ENCODE assay signal across 12 cellular contexts in genomic region chr7:21412291-21412896, GRCh38. TPM values are rescaled to one million over a fixed set of nuclear protein-coding genes. Genes with fewer than 3 reads are reported as not detected.
A peak's percentile ranks its signal among the peaks of the same experiment; 100 is the strongest.
DNase-seq lines count a peak whose midpoint lies in the region; ATAC-seq and TF ChIP-seq lines count a peak whose summit lies in the region.
"Had no signal": no experiment of that assay in that cellular context is flagged by ENCODE, and none has a peak within 500 bp of the region (broad histone marks: within the 10 kb centered on the region; RNA-seq: fewer than 3 reads in every experiment).

No MANE protein-coding gene starts in this region.

- H3K4me1 ChIP-seq in endodermal cell (ENCODE audit: control insufficient read depth, insufficient read depth, low read length) (peaks cover 7% of the 10 kb centered on the region), ascending aorta (no peaks in the 10 kb centered on the region), Karpas-422 (ENCODE audit: low read length) (peaks cover 5% of the 10 kb centered on the region)

- H3K9me3 Mint-ChIP-seq in endodermal cell: no peaks in the 10 kb centered on the region

- no peaks in the 10 kb centered on the region for H4K20me1 ChIP-seq in Karpas-422 (ENCODE audit: insufficient read depth, low read depth, low read length)

- no peaks in the 10 kb centered on the region for H3K36me3 Mint-ChIP-seq in endodermal cell (ENCODE audit: low read depth)

- intact Hi-C loops in ascending aorta (cut with DNase I): no loop called here

- no peak overlapping the region for H3K4me2 ChIP-seq in Karpas-422 (ENCODE audit: low read depth, low read length, poor library complexity, severe bottlenecking)

- H3K36me3 ChIP-seq in endodermal cell (ENCODE audit: control insufficient read depth, insufficient read depth, low read length) (no peaks in the 10 kb centered on the region), ascending aorta (no peaks in the 10 kb centered on the region), Karpas-422 (ENCODE audit: insufficient read depth, low read length) (no peaks in the 10 kb centered on the region)
- H3K36me3 ChIP-seq: thoracic aorta had no signal

- WGBS in endodermal cell (ENCODE audit: insufficient coverage in 1 of 2, insufficient read length in 1 of 2), 2 experiments: 73 to 100% methylated on average over 1 of the region's 1 CpG

- H3K9me3 ChIP-seq in endodermal cell (ENCODE audit: control insufficient read depth, low read length) (no peaks in the 10 kb centered on the region), ascending aorta (no peaks in the 10 kb centered on the region), Karpas-422 (ENCODE audit: low read length) (no peaks in the 10 kb centered on the region)
- H3K9me3 ChIP-seq: thoracic aorta had no signal

- peak overlapping the region; percentile 17 for H3K27ac Mint-ChIP-seq in endodermal cell

- no peaks in the 10 kb centered on the region for H3K9me2 ChIP-seq in Karpas-422 (replicated peaks; ENCODE audit: insufficient read depth, low read length)

- H3K79me2 ChIP-seq in Karpas-422 (ENCODE audit: low read length): no peaks in the 10 kb centered on the region

- ATAC-seq in GM19372 (IDR thresholded peaks at IDR 0.05; ENCODE audit: low read depth, unreplicated experiment) (peak; percentile 78), HG03066 (IDR thresholded peaks at IDR 0.05; ENCODE audit: low read depth, unreplicated experiment) (peak; percentile 75)

- H3K9ac ChIP-seq in endodermal cell (ENCODE audit: extremely low read depth, low read length, poor library complexity, severe bottlenecking) (no peak overlapping the region), Karpas-422 (ENCODE audit: low read length) (no peak overlapping the region)

- TF ChIP-seq CTCF in GM10266 (IDR thresholded peaks at IDR 0.05; ENCODE audit: control insufficient read depth, insufficient read depth, low read depth, missing control alignments) (peak; percentile 3), endodermal cell (conservative IDR thresholded peaks at IDR 0.05) (no peak), ascending aorta (IDR thresholded peaks at IDR 0.05) (no peak)

- H3K27ac ChIP-seq in endodermal cell (ENCODE audit: low read depth, low read length) (no peak overlapping the region), ascending aorta (no peak overlapping the region), Karpas-422 (ENCODE audit: low read length) (no peak overlapping the region)
- H3K27ac ChIP-seq: dorsolateral prefrontal cortex, thoracic aorta had no signal

- H3K4me3 ChIP-seq in endodermal cell (ENCODE audit: low read length) (no peak overlapping the region), ascending aorta (no peak overlapping the region), Karpas-422 (ENCODE audit: low read length) (no peak overlapping the region)
- H3K4me3 ChIP-seq: dorsolateral prefrontal cortex, thoracic aorta had no signal

- DNase-seq in GM10266 (ENCODE audit: extremely low spot score): peak; percentile 52
- DNase-seq in endodermal cell: no peak
- no peak for DNase-seq in ascending aorta (ENCODE audit: low spot score in 2 of 2)
- no peak for DNase-seq in stimulated activated CD4-positive, alpha-beta T cell treated with anti-CD3 and anti-CD28 coated beads, Interleukin-12 subunit alpha, Interleukin-12 subunit beta, amount 100 ng/mL, for 4 hours
- no peak for DNase-seq in Karpas-422
- DNase-seq in SKM-1 (lab: John Stamatoyannopoulos, UW; ENCODE audit: unreplicated experiment): no peak
- DNase-seq: dorsolateral prefrontal cortex; NCI-H510A treated with DMSO at 0.1 percent for 48 hours; stimulated activated CD4-positive, alpha-beta T cell treated with anti-CD3 and anti-CD28 coated beads, Interleukin-1b, Interleukin-23, amount 100 ng/mL, for 48 hours had no signal

- no peak overlapping the region for H3K4me3 Mint-ChIP-seq in endodermal cell

- peaks cover 14% of the 10 kb centered on the region for H3K4me1 Mint-ChIP-seq in endodermal cell

- peaks cover 5% of the 10 kb centered on the region for H3K27me3 Mint-ChIP-seq in endodermal cell (ENCODE audit: insufficient read depth)

- H3K27me3 ChIP-seq in endodermal cell (ENCODE audit: control insufficient read depth, insufficient read depth, low read length, poor library complexity, severe bottlenecking): no peaks in the 10 kb centered on the region
- H3K27me3 ChIP-seq in ascending aorta: no peaks in the 10 kb centered on the region
- H3K27me3 ChIP-seq in Karpas-422 (ENCODE audit: low read length): no peaks in the 10 kb centered on the region

- no peak overlapping the region for H2AFZ ChIP-seq in Karpas-422 (ENCODE audit: low read length)

RNA-seq across cellular contexts. Expression of gene SP4, which starts 15.5 kb away (rescaled TPM):
- total RNA-seq in endodermal cell (10 to 100 TPM; 12.7 to 16.8 TPM), ascending aorta (2.9 TPM)
- polyA plus RNA-seq in endodermal cell (2013, experiment 1 of 2): 13.4 TPM
- polyA plus RNA-seq in endodermal cell (2013, experiment 2 of 2): 13.2 TPM
- total RNA-seq in Karpas-422 (2014; rRNA removed; shearing (Covaris generic); ENCODE audit: low replicate concordance): 8.9 and 33.4 TPM in 2 replicates
